8 cellular contexts compared by ENCODE assay signal in the genomic region with DNA sequence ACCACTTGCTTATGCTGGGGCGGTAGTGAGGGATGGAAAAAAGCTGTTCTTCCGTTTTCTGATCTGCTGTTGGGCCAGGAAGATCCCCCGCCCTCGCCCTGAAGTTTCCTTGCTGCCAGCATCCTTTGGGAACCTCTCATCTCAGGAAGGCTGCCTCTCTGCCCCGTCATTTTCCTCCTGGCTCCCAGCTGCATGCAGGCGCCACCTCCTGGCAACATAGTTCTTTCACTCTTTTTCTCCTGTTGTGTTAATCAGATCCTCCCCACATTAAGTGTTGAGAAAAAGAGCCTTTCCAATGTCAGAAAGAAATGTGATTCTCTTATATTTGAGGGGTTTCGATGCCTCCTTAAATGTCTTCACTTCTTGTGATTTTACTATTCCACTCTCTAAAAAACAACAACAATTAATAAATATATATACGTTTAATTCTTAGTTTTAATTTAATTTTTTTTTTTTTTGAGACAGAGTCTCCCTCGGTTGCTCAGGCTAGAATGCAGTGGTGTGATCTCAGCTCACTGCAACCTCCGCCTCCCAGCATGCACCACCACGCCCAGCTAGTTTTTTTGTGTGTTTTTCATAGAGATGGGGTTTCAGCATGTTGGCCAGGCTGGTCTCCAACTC.
DNase-seq lines count a peak whose midpoint lies in the region; ATAC-seq and FAIRE-seq lines count a peak whose summit lies in the region.

No MANE protein-coding gene starts in this region.

- H3K27me3 ChIP-seq in small intestine (ENCODE audit: control insufficient read depth in 2 of 2, insufficient read depth in 2 of 2, low read length in 2 of 2) = no peaks in the 10 kb centered on the region

- ATAC-seq in GM21737 (IDR thresholded peaks at IDR 0.05; ENCODE audit: unreplicated experiment) = peak; percentile 64
- peak; percentile 65 for ATAC-seq in T-helper 17 cell
- no peak for ATAC-seq in HG03565 (IDR thresholded peaks at IDR 0.05; ENCODE audit: unreplicated experiment)

- WGBS in small intestine, 3 donors = 28 to 35% (median 30%) methylated on average over 11 of the region's 11 CpGs

- peaks cover 2% of the 10 kb centered on the region for H3K36me3 Mint-ChIP-seq in T-helper 17 cell (ENCODE audit: low read depth)

- no peak for FAIRE-seq in small intestine (lab: Jason Lieb, UNC)

- DNase-seq in COLO829 (ENCODE audit: low spot score) (peak; percentile 95), NCI-H146 treated with DMSO at 0.1 percent for 48 hours (lab: John Stamatoyannopoulos, UW; ENCODE audit: unreplicated experiment) (peak; percentile 63), T-helper 17 cell (peak in 2 of 3 donors; percentile 34 to 44), astrocyte of the hippocampus (ENCODE audit: low read depth, low spot score) (peak; percentile 90), hippocampal formation (lab: John Stamatoyannopoulos, UW) (peak; percentile 65 to 86), small intestine (peak; percentile 79)

- H3K36me3 ChIP-seq in small intestine (ENCODE audit: control insufficient read depth in 2 of 2, insufficient read depth in 2 of 2, low read length in 2 of 2) = no peaks in the 10 kb centered on the region

- no peaks in the 10 kb centered on the region for H3K27me3 Mint-ChIP-seq in T-helper 17 cell

- H3K9me3 ChIP-seq in T-helper 17 cell (ENCODE audit: control insufficient read depth, low read length, poor library complexity, severe bottlenecking) (no peaks in the 10 kb centered on the region), small intestine (ENCODE audit: control insufficient read depth, low read depth) (no peaks in the 10 kb centered on the region)

- H3K4me3 ChIP-seq in small intestine (ENCODE audit: low read depth in 1 of 2, low read length in 2 of 2) = no peak overlapping the region

- no peak overlapping the region for H3K27ac ChIP-seq in small intestine (ENCODE audit: low read depth in 1 of 2, low read length in 1 of 2)

- H3K27ac Mint-ChIP-seq in T-helper 17 cell = peak overlapping the region; percentile 75

- H3K4me1 ChIP-seq in small intestine (ENCODE audit: control insufficient read depth in 2 of 2, insufficient read depth in 1 of 2, low read depth in 1 of 2, low read length in 1 of 2) = no peaks in the 10 kb centered on the region

- peaks cover 7% of the 10 kb centered on the region for H3K4me1 Mint-ChIP-seq in T-helper 17 cell

- no peak overlapping the region for H3K4me3 Mint-ChIP-seq in T-helper 17 cell

Comparison
In these comparisons a context has a peak if more than half of its experiments do, and no peak if none do; other contexts are left out.
1. DNase-seq: peak in every context shown above with its lines; median percentile 95 in COLO829; 90 in astrocyte of the hippocampus; 79 in small intestine; 76 in hippocampal formation; 63 in NCI-H146 treated with DMSO at 0.1 percent for 48 hours; 39 in T-helper 17 cell.